Comparison of ENCODE assay signal across 22 cellular contexts in the genomic region with DNA sequence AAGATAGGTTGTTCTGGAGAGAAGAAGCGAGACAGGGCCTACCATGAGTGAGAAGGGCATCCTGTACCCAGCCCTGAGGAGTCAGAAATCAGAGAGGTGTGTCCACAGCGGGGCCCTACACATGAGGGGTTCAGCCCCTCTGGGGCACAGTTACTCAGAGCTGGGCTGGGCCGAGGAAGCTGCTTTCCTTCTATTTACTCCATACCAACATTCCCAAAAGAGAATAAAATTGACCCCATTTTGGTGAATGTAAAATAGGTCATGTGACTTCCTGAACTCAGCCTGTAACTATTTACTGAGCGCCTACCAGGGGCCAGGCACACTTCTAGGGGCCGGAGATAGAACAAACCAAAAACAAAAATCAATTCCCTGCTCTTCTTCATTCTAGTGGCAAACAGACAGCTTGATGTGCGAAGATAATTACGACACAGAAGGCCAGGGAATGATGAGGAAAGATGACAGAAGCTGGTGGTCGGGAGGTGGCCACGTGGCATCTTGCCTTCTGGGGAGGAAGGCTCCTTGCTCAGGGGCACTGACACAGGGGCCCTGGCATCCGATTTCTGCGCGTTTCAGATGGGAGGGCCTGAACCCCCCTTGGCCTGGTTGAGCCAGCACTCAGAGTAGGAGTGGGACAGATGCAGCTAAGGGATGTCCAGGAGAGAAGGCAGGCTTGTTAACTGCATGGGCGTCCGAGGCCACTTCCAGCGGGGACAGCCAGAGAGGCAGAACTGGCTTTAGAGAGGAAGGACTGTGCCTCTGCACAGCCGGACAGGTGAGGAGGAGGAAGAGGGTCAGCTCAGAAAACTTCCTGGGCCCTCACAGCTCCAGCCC.
DNase-seq lines count a peak whose midpoint lies in the region; ATAC-seq and TF ChIP-seq lines count a peak whose summit lies in the region.
"Had no signal": no experiment of that assay in that cellular context is flagged by ENCODE, and none has a peak within 500 bp of the region (broad histone marks: within the 10 kb centered on the region; RNA-seq: fewer than 3 reads in every experiment).

No MANE protein-coding gene starts in this region.

- CTCF ChIA-PET in SK-N-SH (lab: Yijun Ruan, JAX): interaction anchor here (1.2 to 2.5 kb wide), 2 partner anchors 51 to 121 kb away, joined by 3 to 6 read pairs; partner anchors contain the start of gene NSG2
- CTCF ChIA-PET in HCT116 (lab: Charles Lee): no interaction called here

- no peak for TF ChIP-seq CTCF in SK-N-SH (IDR thresholded peaks at IDR 0.05)
- TF ChIP-seq CTCF in HCT116 (IDR thresholded peaks at IDR 0.05 in 2 of 3, conservative IDR thresholded peaks at IDR 0.05 in 1 of 3; ENCODE audit: borderline replicate concordance in 1 of 3, insufficient read depth in 1 of 3, low read depth in 2 of 3, low read length in 2 of 3): no peak
- TF ChIP-seq CTCF in coronary artery (IDR thresholded peaks at IDR 0.05): no peak
- no peak for TF ChIP-seq CTCF in testis (IDR thresholded peaks at IDR 0.05)

- H3K4me1 ChIP-seq in SK-N-SH (ENCODE audit: control insufficient read depth in 1 of 2, insufficient read depth in 2 of 2, low read depth in 1 of 2, low read length in 1 of 2): peaks cover 0 to 8% of the 10 kb centered on the region in 2 experiments; a peak in 1 of 4 replicates
- H3K4me1 ChIP-seq in HCT116 (ENCODE audit: control insufficient read depth in 1 of 2, insufficient read depth in 2 of 2, low read length in 2 of 2): no peaks in the 10 kb centered on the region
- peaks cover 14% of the 10 kb centered on the region for H3K4me1 ChIP-seq in testis
- H3K4me1 ChIP-seq: BLaER1 treated with 17β-estradiol and CSF1 and Interleukin-3, amounts not matched to agents 10 nM and 100 nM; Caco-2; HAP-1; SJSA1 had no signal

- H3K4me2 ChIP-seq in SK-N-SH (no peak overlapping the region), HCT116 (ENCODE audit: low read length) (no peak overlapping the region)
- H3K4me2 ChIP-seq: BLaER1 treated with 17β-estradiol and CSF1 and Interleukin-3, amounts not matched to agents 10 nM and 100 nM had no signal

- POLR2A ChIA-PET in SK-N-SH (lab: Yijun Ruan, JAX): no interaction called here
- POLR2A ChIA-PET in HCT116 (lab: Charles Lee): no interaction called here

- H3K27ac ChIP-seq in SK-N-SH (ENCODE audit: low read depth in 2 of 2, low read length in 1 of 2) (no peak overlapping the region; a peak in 1 of 4 replicates), HCT116 (ENCODE audit: low read depth, low read length) (no peak overlapping the region), coronary artery (no peak overlapping the region), testis (peak overlapping the region; percentile 4 to 15)
- H3K27ac ChIP-seq: 22Rv1; BLaER1 treated with 17β-estradiol and CSF1 and Interleukin-3, amounts not matched to agents 10 nM and 100 nM; GM23248; SJSA1 had no signal

- H2AFZ ChIP-seq in SK-N-SH (ENCODE audit: low read depth): 0 out of 2 replicates have a peak overlapping the region, but pooled peaks have one; percentile 6
- peak overlapping the region; percentile 26 for H2AFZ ChIP-seq in HCT116 (ENCODE audit: low read depth, low read length, poor library complexity, severe bottlenecking)
- H2AFZ ChIP-seq: GM23248 had no signal

- H3K9ac ChIP-seq in SK-N-SH: no peak overlapping the region
- no peak overlapping the region for H3K9ac ChIP-seq in HCT116 (ENCODE audit: low read length)
- H3K9ac ChIP-seq: BLaER1 treated with 17β-estradiol and CSF1 and Interleukin-3, amounts not matched to agents 10 nM and 100 nM; GM23248 had no signal

- no peak for TF ChIP-seq RAD21 in SK-N-SH (IDR thresholded peaks at IDR 0.05; ENCODE audit: low read length)
- TF ChIP-seq RAD21 in HCT116 (IDR thresholded peaks at IDR 0.05; ENCODE audit: low read depth): no peak

- ATAC-seq in SK-N-SH treated with all-trans-retinoic acid at 6 μM for 48 hours (no peak), HCT116 (no peak)

- H4K20me1 ChIP-seq in SK-N-SH (ENCODE audit: insufficient read depth): no peaks in the 10 kb centered on the region
- H4K20me1 ChIP-seq in HCT116 (ENCODE audit: insufficient read depth): no peaks in the 10 kb centered on the region
- H4K20me1 ChIP-seq: BLaER1 treated with 17β-estradiol and CSF1 and Interleukin-3, amounts not matched to agents 10 nM and 100 nM had no signal

- WGBS in SK-N-SH (ENCODE audit: low lambda C conversion rate): 49% methylated on average over 12 of the region's 16 CpGs
- WGBS in testis, 2 donors: 83 to 88% methylated on average over 16 of the region's 16 CpGs

- H3K79me2 ChIP-seq in SK-N-SH (ENCODE audit: insufficient read depth) (no peaks in the 10 kb centered on the region), HCT116 (ENCODE audit: insufficient read depth, low read length) (no peaks in the 10 kb centered on the region)

- H3K36me3 ChIP-seq in SK-N-SH (replicated peaks in 1 of 2; ENCODE audit: control insufficient read depth in 1 of 2, insufficient read depth in 2 of 2, low read length in 1 of 2): no peaks in the 10 kb centered on the region
- H3K36me3 ChIP-seq in HCT116 (ENCODE audit: control insufficient read depth in 1 of 2, insufficient read depth in 2 of 2, low read length in 2 of 2): no peaks in the 10 kb centered on the region
- no peaks in the 10 kb centered on the region for H3K36me3 ChIP-seq in testis (ENCODE audit: low read depth, missing control alignments)
- H3K36me3 ChIP-seq: BLaER1 treated with 17β-estradiol and CSF1 and Interleukin-3, amounts not matched to agents 10 nM and 100 nM; HAP-1; SJSA1 had no signal

- no peaks in the 10 kb centered on the region for H3K9me3 ChIP-seq in SK-N-SH
- H3K9me3 ChIP-seq in HCT116 (ENCODE audit: control insufficient read depth in 1 of 2, insufficient read depth in 1 of 2, low read depth in 1 of 2, low read length in 2 of 2): no peaks in the 10 kb centered on the region
- H3K9me3 ChIP-seq in testis: no peaks in the 10 kb centered on the region
- H3K9me3 ChIP-seq: HAP-1 had no signal

- TF ChIP-seq EP300 in SK-N-SH (IDR thresholded peaks at IDR 0.05; ENCODE audit: borderline replicate concordance in 1 of 2, low read depth in 1 of 2, low read length in 1 of 2): no peak

- intact Hi-C loops in HCT116 (cut with micrococcal nuclease): no loop called here
- intact Hi-C loops in testis (cut with DNase I; ENCODE audit: low total_unique reads): no loop called here

- no peaks in the 10 kb centered on the region for H3F3A ChIP-seq in SK-N-SH (replicated peaks; ENCODE audit: insufficient read depth)

- H3K9me2 ChIP-seq in SK-N-SH (no peaks in the 10 kb centered on the region), HCT116 (ENCODE audit: insufficient read depth) (no peaks in the 10 kb centered on the region)

- RAD21 ChIA-PET in HCT116 (lab: Charles Lee; ENCODE audit: low non-redundant PET in 1 of 2, low total read pairs in 2 of 2, uncharacterized antibody in 2 of 2, unreplicated experiment in 2 of 2): no interaction called here

- DNase-seq in SK-N-SH (no peak), HCT116 (ENCODE audit: low read depth, low spot score) (no peak), coronary artery (ENCODE audit: low spot score) (peak; percentile 55), testis (no peak), D341Med (ENCODE audit: low spot score) (no peak), globus pallidus (ENCODE audit: low spot score) (no peak)
- no peak for DNase-seq in activated CD8-positive, alpha-beta memory T cell treated with anti-CD3 and anti-CD28 coated beads, Interleukin-2, amount 50 U/mL, for 4 hours
- DNase-seq: ACHN; Caco-2; CD4-positive, alpha-beta memory T cell; DND-41; GM23248; Karpas-422; NCI-H1694 treated with DMSO at 0.1 percent for 48 hours; NCI-H2081 treated with DMSO at 0.1 percent for 48 hours; NCI-H446 treated with DMSO at 0.1 percent for 48 hours; NCI-H526 treated with DMSO at 0.1 percent for 48 hours had no signal

- no peak overlapping the region for H3K4me3 ChIP-seq in SK-N-SH (ENCODE audit: low read depth in 2 of 2, low read length in 1 of 2)
- H3K4me3 ChIP-seq in HCT116 (replicated peaks in 1 of 2; ENCODE audit: low read depth in 1 of 2, low read length in 2 of 2): no peak overlapping the region
- no peak overlapping the region for H3K4me3 ChIP-seq in coronary artery
- no peak overlapping the region for H3K4me3 ChIP-seq in testis
- H3K4me3 ChIP-seq: BLaER1 treated with 17β-estradiol and CSF1 and Interleukin-3, amounts not matched to agents 10 nM and 100 nM; GM23248; HAP-1; SJSA1 had no signal

- no peaks in the 10 kb centered on the region for H3K27me3 ChIP-seq in SK-N-SH (ENCODE audit: insufficient read depth)
- peaks cover 3% of the 10 kb centered on the region; the same call in 1 of the 2 replicates for H3K27me3 ChIP-seq in HCT116 (ENCODE audit: insufficient read depth, low read length)
- no peaks in the 10 kb centered on the region for H3K27me3 ChIP-seq in testis
- H3K27me3 ChIP-seq: BLaER1 treated with 17β-estradiol and CSF1 and Interleukin-3, amounts not matched to agents 10 nM and 100 nM; SJSA1 had no signal

- TF ChIP-seq POLR2A in HCT116 (IDR thresholded peaks at IDR 0.05; ENCODE audit: borderline replicate concordance, extremely low read depth, insufficient read depth, insufficient read length): no peak
- no peak for TF ChIP-seq POLR2A in testis (IDR thresholded peaks at IDR 0.05)

- no TSS peak for BruUV-seq in HCT116 (replicated peaks; lab: Mats Ljungman, UMichigan)

TF ChIP-seq in SK-N-SH, 30 proteins besides CTCF, POLR2A, EP300 and RAD21 (continues in another document):
- no peak for TF ChIP-seq GATA2 (CRISPR knock-in tag; IDR thresholded peaks at IDR 0.05)

TF ChIP-seq in SK-N-SH treated with all-trans-retinoic acid at 6 μM for 48 hours, 23 proteins besides CTCF, POLR2A, EP300 and RAD21 (continues in another document):
- no peak for TF ChIP-seq CSDC2 (CRISPR knock-in tag; IDR thresholded peaks at IDR 0.05)
- TF ChIP-seq ISL1 (CRISPR knock-in tag; IDR thresholded peaks at IDR 0.05): no peak
- no peak for TF ChIP-seq ESRRG (CRISPR knock-in tag; IDR thresholded peaks at IDR 0.05)
- no peak for TF ChIP-seq SNAI2 (CRISPR knock-in tag; IDR thresholded peaks at IDR 0.05)

TF ChIP-seq in HCT116, 20 proteins besides CTCF, POLR2A, EP300 and RAD21:
- no peak for TF ChIP-seq ELF1 (IDR thresholded peaks at IDR 0.05; ENCODE audit: borderline replicate concordance, low read depth)

Comparison
In these comparisons a context has a peak if more than half of its experiments do, and no peak if none do; other contexts are left out.
1. H3K27ac ChIP-seq: peak in testis (2 of 2); none in SK-N-SH (0 of 2), HCT116 (single experiment) and coronary artery (0 of 2).